In the genomic region with DNA sequence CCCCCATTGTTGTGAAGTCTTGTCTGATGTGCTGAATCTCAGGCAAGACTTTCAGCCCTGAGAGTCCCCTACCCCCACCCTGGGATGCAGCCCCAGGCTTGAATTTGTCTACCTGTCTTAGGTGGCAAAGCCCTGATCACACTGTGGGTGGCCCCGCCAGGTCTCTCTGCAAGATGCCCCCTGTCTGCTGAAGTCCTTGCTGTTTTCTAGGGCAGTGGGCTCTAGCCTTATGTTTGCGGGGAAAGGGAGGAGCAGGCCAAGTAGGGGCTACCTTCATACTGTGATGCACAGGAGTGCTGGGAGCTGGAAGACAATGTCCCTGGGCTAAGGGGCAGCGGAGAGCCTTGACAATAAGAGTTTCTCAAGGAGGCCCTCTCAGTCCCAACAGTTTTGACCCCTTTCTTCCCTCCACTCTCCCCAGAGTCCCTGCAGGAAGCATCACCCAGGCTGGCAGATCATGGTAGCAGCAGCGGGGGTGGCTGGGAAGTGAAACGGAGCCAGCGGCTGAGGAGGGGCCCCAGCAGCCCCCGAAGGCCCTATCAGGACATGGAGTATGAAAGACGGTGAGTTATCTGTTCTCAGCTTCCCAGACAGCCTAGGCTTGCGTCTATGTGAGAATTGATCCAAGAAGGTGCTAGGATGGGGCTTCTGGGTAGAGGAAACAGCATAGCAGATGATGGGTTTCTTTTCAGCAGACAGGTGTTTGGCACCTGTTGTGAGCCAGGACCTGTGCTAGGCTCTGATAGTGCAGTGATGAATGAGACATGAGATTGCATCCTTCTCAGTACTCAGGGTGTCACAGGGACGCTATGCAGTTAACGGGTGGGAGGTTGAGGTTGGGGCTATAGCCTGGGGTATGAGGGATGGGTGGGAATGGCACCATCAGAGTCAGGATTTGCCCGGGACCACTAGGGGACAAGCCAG, we compare ENCODE assay signal across 1 cellular context.
TF ChIP-seq lines count a peak whose summit lies in the region.

No MANE protein-coding gene starts in this region.

TF ChIP-seq in HepG2, 621 proteins besides CTCF, POLR2A, EP300 and RAD21:
- TF ChIP-seq ARNT2 (CRISPR knock-in tag; IDR thresholded peaks at IDR 0.05; ENCODE audit: low read depth) = no peak
- no peak for TF ChIP-seq SRY (CRISPR knock-in tag; IDR thresholded peaks at IDR 0.05)
- TF ChIP-seq, protein P1, sequence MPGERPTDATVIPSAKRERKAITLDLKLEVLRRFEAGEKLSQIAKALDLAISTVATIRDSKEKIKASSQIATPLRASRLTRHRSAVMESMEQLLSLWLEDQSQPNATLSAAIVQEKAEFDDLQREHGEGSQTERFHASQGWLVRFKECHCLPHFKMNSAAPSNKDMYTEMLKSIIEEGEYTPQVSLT (CRISPR knock-in tag; IDR thresholded peaks at IDR 0.05; ENCODE audit: borderline replicate concordance, low read depth) = no peak
- TF ChIP-seq, protein P2, sequence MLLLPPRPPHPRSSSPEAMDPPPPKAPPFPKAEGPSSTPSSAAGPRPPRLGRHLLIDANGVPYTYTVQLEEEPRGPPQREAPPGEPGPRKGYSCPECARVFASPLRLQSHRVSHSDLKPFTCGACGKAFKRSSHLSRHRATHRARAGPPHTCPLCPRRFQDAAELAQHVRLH (CRISPR knock-in tag; IDR thresholded peaks at IDR 0.05; ENCODE audit: borderline replicate concordance, low read depth) = no peak
- TF ChIP-seq ZNF709 (CRISPR knock-in tag; IDR thresholded peaks at IDR 0.05) = no peak
